22 cellular contexts compared by ENCODE assay signal in genomic region chr22:45581549-45582080, GRCh38.
DNase-seq lines count a peak whose midpoint lies in the region; TF ChIP-seq lines count a peak whose summit lies in the region.
"Had no signal": no experiment of that assay in that cellular context is flagged by ENCODE, and none has a peak within 500 bp of the region (broad histone marks: within the 10 kb centered on the region; RNA-seq: fewer than 3 reads in every experiment).

No MANE protein-coding gene starts in this region.

- 0 out of 2 replicates have a peak, but pooled peaks cover 3% of the 10 kb centered on the region for H4K20me1 ChIP-seq in BLaER1
- no peaks in the 10 kb centered on the region for H4K20me1 ChIP-seq in OCI-LY1 (ENCODE audit: insufficient read depth, low read length)
- peaks cover 9% of the 10 kb centered on the region for H4K20me1 ChIP-seq in smooth muscle cell (ENCODE audit: low read depth)

- H3K4me3 ChIP-seq in BLaER1 (no peak overlapping the region), OCI-LY1 (ENCODE audit: low read depth, low read length, poor library complexity, severe bottlenecking) (no peak overlapping the region), mesodermal cell (ENCODE audit: extremely low read depth, insufficient read depth, low read length, poor library complexity, severe bottlenecking) (no peak overlapping the region), smooth muscle cell (no peak overlapping the region)
- H3K4me3 ChIP-seq: HAP-1 had no signal

- H3K9me3 Mint-ChIP-seq in osteocyte (ENCODE audit: unreplicated experiment) = no peaks in the 10 kb centered on the region
- H3K9me3 Mint-ChIP-seq: HFFc6 had no signal

- WGBS in mesodermal cell (ENCODE audit: insufficient coverage in 2 of 2), 2 experiments = 92 to 97% methylated on average over 12 to 14 of the region's 16 CpGs
- 93% methylated on average over 16 of the region's 16 CpGs for WGBS in smooth muscle cell (ENCODE audit: low lambda C conversion rate)

- DNase-seq in smooth muscle cell (lab: John Stamatoyannopoulos, UW; ENCODE audit: unreplicated experiment) (no peak), osteocyte (ENCODE audit: extremely low spot score, unreplicated experiment) (no peak), cerebellum (ENCODE audit: low spot score) (no peak), C1 segment of cervical spinal cord (lab: John Stamatoyannopoulos, UW) (no peak)
- DNase-seq: CD4-positive, alpha-beta memory T cell; COR-L47; DMS53; GOT3; HFFc6; IMR-90; KG1; MM.1S; NCI-H2029; NCI-H446; NCI-H524 treated with DMSO at 0.1 percent for 48 hours; NCI-H774; SHP77 treated with DMSO at 0.1 percent for 48 hours had no signal

- H3K27me3 Mint-ChIP-seq in osteocyte (ENCODE audit: unreplicated experiment) = no peaks in the 10 kb centered on the region

- H3K9me2 ChIP-seq in OCI-LY1 (ENCODE audit: low read depth, low read length) = no peaks in the 10 kb centered on the region

- H3K9ac ChIP-seq in BLaER1 (no peak overlapping the region), OCI-LY1 (ENCODE audit: low read length) (peak overlapping the region; percentile 22; the same call in 1 of the 2 replicates), smooth muscle cell (ENCODE audit: low read depth) (no peak overlapping the region)

- no peaks in the 10 kb centered on the region for H3F3A ChIP-seq in OCI-LY1 (ENCODE audit: insufficient read depth, low read length)
- peaks cover 17% of the 10 kb centered on the region for H3F3A ChIP-seq in smooth muscle cell (ENCODE audit: low read depth)

- peak overlapping the region; percentile 64 for H3K4me2 ChIP-seq in BLaER1
- H3K4me2 ChIP-seq in OCI-LY1 (ENCODE audit: low read length) = no peak overlapping the region
- peak overlapping the region; percentile 40 for H3K4me2 ChIP-seq in smooth muscle cell

- H3K27ac ChIP-seq in BLaER1 (no peak overlapping the region), OCI-LY1 (ENCODE audit: low read depth, low read length, poor library complexity, severe bottlenecking) (peak overlapping the region; percentile 94), mesodermal cell (ENCODE audit: low read depth, low read length, severe bottlenecking) (peak overlapping the region; percentile 54), smooth muscle cell (ENCODE audit: low read depth) (peak overlapping the region; percentile 42)
- H3K27ac ChIP-seq: RWPE1 had no signal

- no peak overlapping the region for H3K4me3 Mint-ChIP-seq in osteocyte (ENCODE audit: unreplicated experiment)
- H3K4me3 Mint-ChIP-seq: CD4-positive, alpha-beta memory T cell; HFFc6 had no signal

- H3K4me1 ChIP-seq in BLaER1 (peaks cover 81% of the 10 kb centered on the region), OCI-LY1 (ENCODE audit: insufficient read depth, low read length, severe bottlenecking) (peaks cover 81% of the 10 kb centered on the region), mesodermal cell (ENCODE audit: control insufficient read depth, insufficient read depth, low read length, poor library complexity, severe bottlenecking) (peaks cover 29% of the 10 kb centered on the region), smooth muscle cell (ENCODE audit: low read depth) (no peaks in the 10 kb centered on the region)
- H3K4me1 ChIP-seq: HAP-1 had no signal

- TF ChIP-seq CTCF in OCI-LY1 (IDR thresholded peaks at IDR 0.05; ENCODE audit: low read length) (no peak), smooth muscle cell (IDR thresholded peaks at IDR 0.05; ENCODE audit: borderline replicate concordance, insufficient read depth, poor library complexity, severe bottlenecking) (no peak), osteocyte (IDR thresholded peaks at IDR 0.05) (no peak)

- no peaks in the 10 kb centered on the region for H3K9me3 ChIP-seq in BLaER1
- H3K9me3 ChIP-seq in OCI-LY1 (ENCODE audit: low read length) = no peaks in the 10 kb centered on the region
- H3K9me3 ChIP-seq in mesodermal cell (ENCODE audit: control insufficient read depth, low read length) = no peaks in the 10 kb centered on the region
- H3K9me3 ChIP-seq in smooth muscle cell (replicated peaks; ENCODE audit: low read depth) = no peaks in the 10 kb centered on the region
- H3K9me3 ChIP-seq: HAP-1 had no signal

- no peaks in the 10 kb centered on the region for H3K27me3 ChIP-seq in BLaER1
- H3K27me3 ChIP-seq in OCI-LY1 (ENCODE audit: insufficient read depth, low read length) = no peaks in the 10 kb centered on the region
- H3K27me3 ChIP-seq in smooth muscle cell (ENCODE audit: low read depth) = no peaks in the 10 kb centered on the region

- peaks cover 7% of the 10 kb centered on the region for H3K36me3 Mint-ChIP-seq in osteocyte (ENCODE audit: unreplicated experiment)

- no peaks in the 10 kb centered on the region for H3K4me1 Mint-ChIP-seq in osteocyte (ENCODE audit: unreplicated experiment)

- H3K79me2 ChIP-seq in OCI-LY1 (ENCODE audit: insufficient read depth, low read length) = no peaks in the 10 kb centered on the region
- no peaks in the 10 kb centered on the region for H3K79me2 ChIP-seq in smooth muscle cell (ENCODE audit: low read depth)

- H3K27ac Mint-ChIP-seq in osteocyte (ENCODE audit: unreplicated experiment) = no peak overlapping the region
- H3K27ac Mint-ChIP-seq: CD4-positive, alpha-beta memory T cell; HFFc6 had no signal

- H3K36me3 ChIP-seq in BLaER1 = peaks cover 16% of the 10 kb centered on the region; the same call in 1 of the 2 replicates
- H3K36me3 ChIP-seq in OCI-LY1 (ENCODE audit: insufficient read depth, low read length) = no peaks in the 10 kb centered on the region
- peaks cover 19% of the 10 kb centered on the region for H3K36me3 ChIP-seq in mesodermal cell (ENCODE audit: control insufficient read depth, insufficient read depth, low read length)
- H3K36me3 ChIP-seq in smooth muscle cell (ENCODE audit: low read depth) = no peaks in the 10 kb centered on the region
- H3K36me3 ChIP-seq: HAP-1 had no signal

- H2AFZ ChIP-seq in OCI-LY1 (ENCODE audit: low read length) = no peak overlapping the region
- no peak overlapping the region for H2AFZ ChIP-seq in smooth muscle cell (ENCODE audit: low read depth)
